1 cellular context compared by ENCODE assay signal in genomic region chr4:129806986-129807385, GRCh38.
TF ChIP-seq lines count a peak whose summit lies in the region.

No MANE protein-coding gene starts in this region.

TF ChIP-seq in WTC11, 78 proteins besides CTCF, POLR2A, EP300 and RAD21 (continued from another document):
- TF ChIP-seq PRDM15 (CRISPR knock-in tag; IDR thresholded peaks at IDR 0.05) (no peak), TEAD4 (CRISPR knock-in tag; IDR thresholded peaks at IDR 0.05) (no peak), USF1 (CRISPR knock-in tag; IDR thresholded peaks at IDR 0.05) (no peak), ZNF396 (CRISPR knock-in tag; IDR thresholded peaks at IDR 0.05; ENCODE audit: borderline replicate concordance) (no peak), PRRX2 (CRISPR knock-in tag; IDR thresholded peaks at IDR 0.05) (no peak), FOXJ3 (CRISPR knock-in tag; IDR thresholded peaks at IDR 0.05; ENCODE audit: borderline replicate concordance) (no peak), CREM (CRISPR knock-in tag; IDR thresholded peaks at IDR 0.05) (no peak), NR2C2 (CRISPR knock-in tag; IDR thresholded peaks at IDR 0.05) (no peak), ZNF121 (CRISPR knock-in tag; IDR thresholded peaks at IDR 0.05) (no peak), ZNF138 (CRISPR knock-in tag; conservative IDR thresholded peaks at IDR 0.05) (no peak), EMX1 (CRISPR knock-in tag; IDR thresholded peaks at IDR 0.05) (no peak), E2F5 (CRISPR knock-in tag; IDR thresholded peaks at IDR 0.05) (no peak), ZNF263 (CRISPR knock-in tag; IDR thresholded peaks at IDR 0.05; ENCODE audit: low read depth) (no peak)
